In genomic region chr3:861721-862120, GRCh38 we compare ENCODE assay signal across 18 cellular contexts.
A peak's percentile ranks its signal among the peaks of the same experiment; 100 is the strongest.
DNase-seq lines count a peak whose midpoint lies in the region; ATAC-seq and TF ChIP-seq lines count a peak whose summit lies in the region.
"Had no signal": no experiment of that assay in that cellular context is flagged by ENCODE, and none has a peak within 500 bp of the region (broad histone marks: within the 10 kb centered on the region; RNA-seq: fewer than 3 reads in every experiment).

No MANE protein-coding gene starts in this region.

- H3K9ac ChIP-seq in Loucy (ENCODE audit: low read depth, low read length, poor library complexity, severe bottlenecking): no peak overlapping the region
- H3K9ac ChIP-seq: GM23248 had no signal

- H3K4me1 ChIP-seq in Loucy (ENCODE audit: insufficient read depth, low read length, poor library complexity, severe bottlenecking) (peaks cover 10% of the 10 kb centered on the region), suprapubic skin (no peaks in the 10 kb centered on the region)
- H3K4me1 ChIP-seq: BE2C, HAP-1 had no signal

- peak overlapping the region; percentile 22 for H3K4me2 ChIP-seq in Loucy (ENCODE audit: low read depth, low read length, poor library complexity, severe bottlenecking)

- H3F3A ChIP-seq in Loucy (ENCODE audit: low read depth): no peaks in the 10 kb centered on the region

- TF ChIP-seq EP300 in suprapubic skin (IDR thresholded peaks at IDR 0.05): no peak

- peak; percentile 50 for ATAC-seq in GM18511 (IDR thresholded peaks at IDR 0.05; ENCODE audit: unreplicated experiment)
- ATAC-seq in HG02885 (IDR thresholded peaks at IDR 0.05; ENCODE audit: poor library complexity, unreplicated experiment): peak; percentile 60
- ATAC-seq: GM12878 had no signal

- peak; percentile 25 for DNase-seq in OCI-M1 (lab: John Stamatoyannopoulos, UW)
- DNase-seq in NCI-H82 (lab: John Stamatoyannopoulos, UW): no peak
- DNase-seq in suprapubic skin (ENCODE audit: low spot score in 2 of 2): no peak
- DNase-seq: BE2C; C1 segment of cervical spinal cord; CD4-positive, CD25-positive, alpha-beta regulatory T cell; CD8-positive, alpha-beta memory T cell; COR-L47; DMS 273 treated with DMSO at 0.1 percent for 48 hours; DMS53; DND-41; EL; GM23248 had no signal

- H4K20me1 ChIP-seq in Loucy (ENCODE audit: insufficient read depth, low read length, poor library complexity, severe bottlenecking): no peaks in the 10 kb centered on the region

- TF ChIP-seq POLR2A in suprapubic skin (IDR thresholded peaks at IDR 0.05): no peak

- H3K27ac ChIP-seq in suprapubic skin: no peak overlapping the region
- H3K27ac ChIP-seq: GM23248 had no signal

- TF ChIP-seq CTCF in Loucy (conservative IDR thresholded peaks at IDR 0.05; ENCODE audit: low read length): no peak
- no peak for TF ChIP-seq CTCF in suprapubic skin (IDR thresholded peaks at IDR 0.05)

- H3K9me3 ChIP-seq in Loucy (ENCODE audit: insufficient read depth, low read depth, low read length): peaks cover 5% of the 10 kb centered on the region; the same call in 1 of the 2 replicates
- H3K9me3 ChIP-seq in suprapubic skin: no peaks in the 10 kb centered on the region
- H3K9me3 ChIP-seq: BE2C, HAP-1 had no signal

- no peaks in the 10 kb centered on the region for H3K79me2 ChIP-seq in Loucy (ENCODE audit: insufficient read depth, low read length)

- H3K9me2 ChIP-seq in Loucy (replicated peaks; ENCODE audit: low read depth, low read length): no peaks in the 10 kb centered on the region

- no peak overlapping the region for H3K4me3 ChIP-seq in Loucy (ENCODE audit: low read length, poor library complexity, severe bottlenecking)
- no peak overlapping the region for H3K4me3 ChIP-seq in suprapubic skin
- H3K4me3 ChIP-seq: GM12878, GM23248, HAP-1 had no signal

- H3K27me3 ChIP-seq in Loucy (ENCODE audit: insufficient read depth, low read length, poor library complexity, severe bottlenecking) (no peaks in the 10 kb centered on the region), suprapubic skin (no peaks in the 10 kb centered on the region)
- H3K27me3 ChIP-seq: BE2C had no signal

- H3K36me3 ChIP-seq in Loucy (ENCODE audit: insufficient read depth, low read length) (no peaks in the 10 kb centered on the region), suprapubic skin (no peaks in the 10 kb centered on the region)
- H3K36me3 ChIP-seq: BE2C, HAP-1 had no signal

- 83% methylated on average over 2 of the region's 2 CpGs for WGBS in suprapubic skin

- no peak overlapping the region for H2AFZ ChIP-seq in Loucy (ENCODE audit: low read length)
- H2AFZ ChIP-seq: GM23248 had no signal
